Comparison of ENCODE assay signal across 9 cellular contexts in genomic region chr20:9501473-9501872, GRCh38. TPM values are rescaled to one million over a fixed set of nuclear protein-coding genes. Genes with fewer than 3 reads are reported as not detected.
"Had no signal": no experiment of that assay in that cellular context is flagged by ENCODE, and none has a peak within 500 bp of the region (broad histone marks: within the 10 kb centered on the region; RNA-seq: fewer than 3 reads in every experiment).

No MANE protein-coding gene starts in this region.

- FAIRE-seq: HTR-8/SVneo, K562 had no signal

- H3K9ac ChIP-seq: KMS-11 had no signal

- H3K4me2 ChIP-seq: KMS-11 had no signal

- H3K27ac ChIP-seq: HL-60, KMS-11 had no signal

- H3K4me3 ChIP-seq: K562 had no signal

- DNase-seq: IMR-90, KBM-7, KG1 had no signal

- ATAC-seq: K562 had no signal

RNA-seq across cellular contexts. Expression of gene LAMP5, which starts 12.9 kb away (rescaled TPM):
- total RNA-seq: HT-29, HT1080, IMR-90, K562 had no signal
- polyA plus RNA-seq: IMR-90, K562 had no signal
